Comparison of ENCODE assay signal across 9 cellular contexts in genomic region chr7:1144269-1144771, GRCh38. TPM values are rescaled to one million over a fixed set of nuclear protein-coding genes. Genes with fewer than 3 reads are reported as not detected.
A peak's percentile ranks its signal among the peaks of the same experiment; 100 is the strongest.
DNase-seq lines count a peak whose midpoint lies in the region; ATAC-seq, FAIRE-seq and TF ChIP-seq lines count a peak whose summit lies in the region.
"Had no signal": no experiment of that assay in that cellular context is flagged by ENCODE, and none has a peak within 500 bp of the region (broad histone marks: within the 10 kb centered on the region; RNA-seq: fewer than 3 reads in every experiment).

No MANE protein-coding gene starts in this region.

- no peak for TF ChIP-seq RAD21 in HepG2 (CRISPR knock-in tag; IDR thresholded peaks at IDR 0.05)

- no peak for FAIRE-seq in HepG2 (lab: Jason Lieb, UNC)

- in situ Hi-C loops in HepG2 (cut with HindIII; ENCODE audit: extremely low pct_ligation_motif_present, low pct_unique_long_range_greater_than_20kb) = no loop called here

- H3K36me3 ChIP-seq in HepG2 (replicated peaks in 1 of 2; ENCODE audit: control insufficient read depth in 1 of 2, insufficient read depth in 2 of 2, low read length in 2 of 2) = peaks cover 0 to 2% of the 10 kb centered on the region in 2 experiments; a peak in 3 of 5 replicates

- H3K4me3 Mint-ChIP-seq in activated naive CD4-positive, alpha-beta T cell treated with anti-CD3 and anti-CD28 coated beads, Interleukin-2, amount 10 ng/mL, durations not matched to agents 7 days and 5 days = no peak overlapping the region

- DNase-seq in M059J (ENCODE audit: low read depth) (peak; percentile 72), astrocyte of the hippocampus (ENCODE audit: low read depth, low spot score) (peak; percentile 25), HepG2 (ENCODE audit: low spot score) (peak; percentile 25), lower leg skin (ENCODE audit: low spot score in 2 of 2) (no peak), D341Med (ENCODE audit: low spot score) (no peak), H4 (ENCODE audit: low spot score) (no peak)
- no peak for DNase-seq in activated naive CD4-positive, alpha-beta T cell treated with anti-CD3 and anti-CD28 coated beads, Interleukin-2, amount 10 ng/mL, durations not matched to agents 7 days and 5 days

- POLR2A ChIA-PET in HepG2 (lab: Yijun Ruan, JAX) = interaction anchor here (1.6 kb wide), 1 partner anchor 13 kb away, joined by 4 read pairs; no protein-coding TSS in a partner anchor

- H3K4me1 ChIP-seq in HepG2 (ENCODE audit: insufficient read depth, low read length) = peaks cover 22% of the 10 kb centered on the region

- no peak overlapping the region for H3K27ac Mint-ChIP-seq in activated naive CD4-positive, alpha-beta T cell treated with anti-CD3 and anti-CD28 coated beads, Interleukin-2, amount 10 ng/mL, durations not matched to agents 7 days and 5 days

- TF ChIP-seq CTCF in C4-2B (conservative IDR thresholded peaks at IDR 0.05) = peak; percentile 64
- TF ChIP-seq CTCF in HepG2 (CRISPR knock-in tag; IDR thresholded peaks at IDR 0.05) = peak; percentile 55
- TF ChIP-seq CTCF in lower leg skin (IDR thresholded peaks at IDR 0.05) = no peak

- no peaks in the 10 kb centered on the region for H3K9me3 Mint-ChIP-seq in activated naive CD4-positive, alpha-beta T cell treated with anti-CD3 and anti-CD28 coated beads, Interleukin-2, amount 10 ng/mL, durations not matched to agents 7 days and 5 days

- H3K4me2 ChIP-seq in HepG2 (ENCODE audit: low read depth, low read length) = no peak overlapping the region

- intact Hi-C loops in HepG2 (cut with micrococcal nuclease; ENCODE audit: unreplicated experiment) (no loop called here), lower leg skin (cut with DNase I; ENCODE audit: low total_unique reads) (loop anchor here (10.0 kb wide), 1 partner anchor 150 kb away; no protein-coding TSS in a partner anchor)

- H3K4me3 ChIP-seq in HepG2 (replicated peaks in 1 of 3; ENCODE audit: insufficient read depth in 1 of 3, low read depth in 2 of 3, low read length in 3 of 3) (no peak overlapping the region), lower leg skin (ENCODE audit: low read depth, poor library complexity, severe bottlenecking) (no peak overlapping the region)
- H3K4me3 ChIP-seq: skin epidermis had no signal

- H3K27me3 ChIP-seq in HepG2 (ENCODE audit: control insufficient read depth in 1 of 2, insufficient read depth in 2 of 2, low read length in 2 of 2) = no peaks in the 10 kb centered on the region

- no peak overlapping the region for H3K9ac ChIP-seq in HepG2 (ENCODE audit: insufficient read depth, low read depth, low read length)

- TF ChIP-seq EP300 in HepG2 (IDR thresholded peaks at IDR 0.05; ENCODE audit: low read depth in 2 of 2, low read length in 2 of 2) = no peak
- TF ChIP-seq EP300 in HepG2 (CRISPR knock-in tag; IDR thresholded peaks at IDR 0.05; ENCODE audit: borderline replicate concordance) = no peak

- H3K27ac ChIP-seq in C4-2B = no peak overlapping the region
- no peak overlapping the region for H3K27ac ChIP-seq in HepG2 (ENCODE audit: extremely low read length, insufficient read depth, low read length)
- H3K27ac ChIP-seq: skin epidermis had no signal

- 93% methylated on average over 7 of the region's 23 CpGs for WGBS in HepG2 (ENCODE audit: low lambda C conversion rate)
- 40 to 43% methylated on average over 14 to 21 of the region's 23 CpGs for WGBS in lower leg skin, 2 donors

- no TSS peak for BruUV-seq in HepG2 (replicated peaks; lab: Mats Ljungman, UMichigan)

- H2AFZ ChIP-seq in HepG2 (ENCODE audit: low read length) = no peak overlapping the region

- no peaks in the 10 kb centered on the region for H3K9me3 ChIP-seq in HepG2 (ENCODE audit: low read length)

- H3K36me3 Mint-ChIP-seq in activated naive CD4-positive, alpha-beta T cell treated with anti-CD3 and anti-CD28 coated beads, Interleukin-2, amount 10 ng/mL, durations not matched to agents 7 days and 5 days = no peaks in the 10 kb centered on the region

- no peaks in the 10 kb centered on the region for H3K4me1 Mint-ChIP-seq in activated naive CD4-positive, alpha-beta T cell treated with anti-CD3 and anti-CD28 coated beads, Interleukin-2, amount 10 ng/mL, durations not matched to agents 7 days and 5 days

- TF ChIP-seq POLR2A in HepG2 (IDR thresholded peaks at IDR 0.05; ENCODE audit: insufficient read depth in 1 of 2, low read depth in 2 of 2, low read length in 2 of 2) (no peak), lower leg skin (IDR thresholded peaks at IDR 0.05) (no peak)

- H3K79me2 ChIP-seq in HepG2 (ENCODE audit: insufficient read depth, low read length) = no peaks in the 10 kb centered on the region

- H3K27me3 Mint-ChIP-seq in activated naive CD4-positive, alpha-beta T cell treated with anti-CD3 and anti-CD28 coated beads, Interleukin-2, amount 10 ng/mL, durations not matched to agents 7 days and 5 days = peaks cover 10% of the 10 kb centered on the region

- H4K20me1 ChIP-seq in HepG2 (ENCODE audit: insufficient read depth, low read length) = no peaks in the 10 kb centered on the region

- peak; percentile 68 for ATAC-seq in HepG2

- CTCF ChIA-PET in HepG2 (lab: Yijun Ruan, JAX; ENCODE audit: low intra/inter-chr PET ratio, low total read pairs) = no interaction called here
- CTCF ChIA-PET in activated naive CD4-positive, alpha-beta T cell treated with anti-CD3 and anti-CD28 coated beads, Interleukin-2, amount 10 ng/mL, durations not matched to agents 7 days and 5 days (lab: Charles Lee) = interaction anchor here (1.8 to 3.8 kb wide), 3 partner anchors 59 to 151 kb away, joined by 9 to 19 read pairs (median 12); no protein-coding TSS in a partner anchor

TF ChIP-seq in HepG2, 621 proteins besides CTCF, POLR2A, EP300 and RAD21 (continues in another document):
- TF ChIP-seq STAG1 (CRISPR knock-in tag; IDR thresholded peaks at IDR 0.05) = peak; percentile 52
- TF ChIP-seq NFKB2 (CRISPR knock-in tag; IDR thresholded peaks at IDR 0.05; ENCODE audit: borderline replicate concordance) = no peak
- TF ChIP-seq SMC3 (IDR thresholded peaks at IDR 0.05; ENCODE audit: low read length) = peak; percentile 23; the same call in 1 of the 2 replicates

RNA-seq across cellular contexts. Expression of gene ZFAND2A, which starts 15.7 kb away (rescaled TPM):
- 39.0 and 50.7 TPM in 2 replicates for total RNA-seq in M059J (2014; rRNA removed; shearing (Covaris generic))
- 140 and 171 TPM in 2 replicates for total RNA-seq in HepG2 (2016; rRNA removed; fragmentation: Illumina TruSeq; extraction: Trizol)
- 81.0 and 93.7 TPM in 2 replicates for total RNA-seq in HepG2 (2016; cell fraction: cytosol; rRNA removed; fragmentation: Illumina TruSeq; extraction: Trizol; ENCODE audit: low read depth)
- total RNA-seq in HepG2 (2016; cell fraction: insoluble cytoplasmic fraction; rRNA removed; fragmentation: Illumina TruSeq; extraction: Trizol) = 144 and 177 TPM in 2 replicates
- 105 and 123 TPM in 2 replicates for total RNA-seq in HepG2 (2016; cell fraction: membrane; rRNA removed; fragmentation: Illumina TruSeq; extraction: Trizol)
- total RNA-seq in HepG2 (2016; cell fraction: nucleus; rRNA removed; fragmentation: Illumina TruSeq; extraction: Trizol) = 76.5 and 85.9 TPM in 2 replicates
- polyA plus RNA-seq in HepG2 (2011; rRNA removed) = 153 and 155 TPM in 2 replicates
- 116 and 139 TPM in 2 replicates for polyA plus RNA-seq in HepG2 (2011; cell fraction: cytosol; rRNA removed)
- 105 and 133 TPM in 2 replicates for polyA plus RNA-seq in HepG2 (2011; cell fraction: nucleus; rRNA removed)
- 91.5 and 117 TPM in 2 replicates for polyA plus RNA-seq in HepG2 (2012)
- polyA plus RNA-seq in HepG2 (2016; cell fraction: cytosol; fragmentation: Illumina TruSeq; extraction: Trizol; ENCODE audit: low read depth) = 71.0 and 75.6 TPM in 2 replicates
- polyA plus RNA-seq in HepG2 (2016; cell fraction: insoluble cytoplasmic fraction; fragmentation: Illumina TruSeq; extraction: Trizol; ENCODE audit: low read depth) = 158 and 167 TPM in 2 replicates
- 89.5 and 100 TPM in 2 replicates for polyA plus RNA-seq in HepG2 (2016; cell fraction: membrane; fragmentation: Illumina TruSeq; extraction: Trizol; ENCODE audit: low read depth)
- polyA plus RNA-seq in HepG2 (2016; cell fraction: nucleus; fragmentation: Illumina TruSeq; extraction: Trizol; ENCODE audit: insufficient read depth, low read depth) = 146 and 157 TPM in 2 replicates
- 24.9 and 155 TPM in 2 replicates for polyA minus RNA-seq in HepG2 (2011; rRNA and poly(A)+ RNA removed; ENCODE audit: low replicate concordance)
- polyA minus RNA-seq in HepG2 (2011; cell fraction: cytosol; rRNA and poly(A)+ RNA removed) = 40.2 and 55.3 TPM in 2 replicates
- polyA minus RNA-seq in HepG2 (2011; cell fraction: nucleus; rRNA and poly(A)+ RNA removed) = 50.2 and 66.8 TPM in 2 replicates
- total RNA-seq in lower leg skin = 10 to 100 TPM in 3 of 4 donors, 1 to 10 TPM in 1; 9.4 to 26.0 (median 22.8) TPM
- total RNA-seq in H4 (2014; rRNA removed; shearing (Covaris generic)) = 41.1 and 52.5 TPM in 2 replicates

RNA-seq across cellular contexts. Expression of gene GPER1, which starts 56.4 kb away (rescaled TPM):
- 0.22 and 0.25 TPM in 2 replicates for total RNA-seq in M059J (2014; rRNA removed; shearing (Covaris generic))
- total RNA-seq in HepG2 (2016; rRNA removed; fragmentation: Illumina TruSeq; extraction: Trizol) = 15.2 and 19.7 TPM in 2 replicates
- total RNA-seq in HepG2 (2016; cell fraction: cytosol; rRNA removed; fragmentation: Illumina TruSeq; extraction: Trizol; ENCODE audit: low read depth) = 11.8 and 14.0 TPM in 2 replicates
- 14.3 and 19.8 TPM in 2 replicates for total RNA-seq in HepG2 (2016; cell fraction: insoluble cytoplasmic fraction; rRNA removed; fragmentation: Illumina TruSeq; extraction: Trizol)
- 22.2 and 30.5 TPM in 2 replicates for total RNA-seq in HepG2 (2016; cell fraction: membrane; rRNA removed; fragmentation: Illumina TruSeq; extraction: Trizol)
- 13.6 and 15.7 TPM in 2 replicates for total RNA-seq in HepG2 (2016; cell fraction: nucleus; rRNA removed; fragmentation: Illumina TruSeq; extraction: Trizol)
- 12.7 and 16.4 TPM in 2 replicates for polyA plus RNA-seq in HepG2 (2011; rRNA removed)
- polyA plus RNA-seq in HepG2 (2011; cell fraction: cytosol; rRNA removed) = 14.9 and 19.2 TPM in 2 replicates
- polyA plus RNA-seq in HepG2 (2011; cell fraction: nucleus; rRNA removed) = 55.4 and 63.5 TPM in 2 replicates
- polyA plus RNA-seq in HepG2 (2012) = 10.5 and 10.7 TPM in 2 replicates
- polyA plus RNA-seq in HepG2 (2016; cell fraction: cytosol; fragmentation: Illumina TruSeq; extraction: Trizol; ENCODE audit: low read depth) = 9.9 and 11.3 TPM in 2 replicates
- 17.5 and 21.3 TPM in 2 replicates for polyA plus RNA-seq in HepG2 (2016; cell fraction: insoluble cytoplasmic fraction; fragmentation: Illumina TruSeq; extraction: Trizol; ENCODE audit: low read depth)
- 22.0 and 22.5 TPM in 2 replicates for polyA plus RNA-seq in HepG2 (2016; cell fraction: membrane; fragmentation: Illumina TruSeq; extraction: Trizol; ENCODE audit: low read depth)
- polyA plus RNA-seq in HepG2 (2016; cell fraction: nucleus; fragmentation: Illumina TruSeq; extraction: Trizol; ENCODE audit: insufficient read depth, low read depth) = 36.9 and 39.6 TPM in 2 replicates
- polyA minus RNA-seq in HepG2 (2011; rRNA and poly(A)+ RNA removed; ENCODE audit: low replicate concordance) = 7.5 and 47.4 TPM in 2 replicates
- 11.5 and 13.4 TPM in 2 replicates for polyA minus RNA-seq in HepG2 (2011; cell fraction: cytosol; rRNA and poly(A)+ RNA removed)
- polyA minus RNA-seq in HepG2 (2011; cell fraction: nucleus; rRNA and poly(A)+ RNA removed) = 4.2 and 5.7 TPM in 2 replicates
- total RNA-seq in lower leg skin = 1 to 10 TPM; 1.1 to 4.5 (median 3.1) TPM
- 0.97 and 1.5 TPM in 2 replicates for total RNA-seq in H4 (2014; rRNA removed; shearing (Covaris generic))

Comparison
In these comparisons a context has a peak if more than half of its experiments do, and no peak if none do; other contexts are left out.
1. CTCF ChIP-seq: peak in C4-2B (single experiment) and HepG2 (single experiment); none in lower leg skin (0 of 3).
2. DNase-seq: peak in M059J (single experiment), astrocyte of the hippocampus (single experiment) and HepG2 (single experiment); none in lower leg skin (0 of 2), D341Med (single experiment), activated naive CD4-positive, alpha-beta T cell treated with anti-CD3 and anti-CD28 coated beads, Interleukin-2, amount 10 ng/mL, durations not matched to agents 7 days and 5 days (single experiment) and H4 (single experiment).